In genomic region chr11:64355078-64355940, GRCh38 we compare ENCODE assay signal across 1 cellular context.
TF ChIP-seq lines count a peak whose summit lies in the region.

No MANE protein-coding gene starts in this region.

TF ChIP-seq in K562, 482 proteins besides CTCF, POLR2A, EP300 and RAD21 (continued from another document and continues in another):
- peak; percentile 41 to 73 for TF ChIP-seq AFF1 (IDR thresholded peaks at IDR 0.05; ENCODE audit: low read depth in 1 of 2, partially characterized antibody in 2 of 2)
- peak; percentile 99 for TF ChIP-seq ZBTB7A (IDR thresholded peaks at IDR 0.05; ENCODE audit: borderline replicate concordance, control insufficient read depth, low read depth, low read length)
- TF ChIP-seq SP2 (IDR thresholded peaks at IDR 0.05; ENCODE audit: extremely low read depth, low read depth, low read length, poor library complexity, severe bottlenecking), result no peak
- TF ChIP-seq CBFB (CRISPR knock-in tag; IDR thresholded peaks at IDR 0.05), result no peak
- TF ChIP-seq ZFP1 (CRISPR knock-in tag; IDR thresholded peaks at IDR 0.05), result no peak
- TF ChIP-seq GMEB1 (CRISPR knock-in tag; IDR thresholded peaks at IDR 0.05), result no peak
- TF ChIP-seq PML (IDR thresholded peaks at IDR 0.05; ENCODE audit: low read length), result no peak; the same call in 1 of the 2 replicates
- peak in 1 of 2 experiments; percentile 25; a peak in 1 of 4 replicates for TF ChIP-seq ARNT (IDR thresholded peaks at IDR 0.05)
- TF ChIP-seq NELFE (IDR thresholded peaks at IDR 0.05; ENCODE audit: insufficient read depth, insufficient read length), result no peak
- peak; percentile 84 for TF ChIP-seq NFE2 (IDR thresholded peaks at IDR 0.05; ENCODE audit: low read depth)
- TF ChIP-seq ATF1 (CRISPR knock-in tag; IDR thresholded peaks at IDR 0.05), result no peak
- peak; percentile 72 for TF ChIP-seq ATF1 (tag; IDR thresholded peaks at IDR 0.05)
- peak; percentile 45; the same call in 1 of the 2 replicates for TF ChIP-seq KLF16 (IDR thresholded peaks at IDR 0.05)
- no peak for TF ChIP-seq IRF1 (CRISPR knock-in tag; IDR thresholded peaks at IDR 0.05; ENCODE audit: borderline replicate concordance)
- no peak for TF ChIP-seq HNRNPUL1 (IDR thresholded peaks at IDR 0.05; ENCODE audit: low read length)
- TF ChIP-seq MCM3 (IDR thresholded peaks at IDR 0.05), result no peak
- no peak for TF ChIP-seq ZNF668 (CRISPR knock-in tag; IDR thresholded peaks at IDR 0.05)
- TF ChIP-seq SIN3B (IDR thresholded peaks at IDR 0.05; ENCODE audit: low read depth), result no peak
- peak; percentile 80 for TF ChIP-seq RBFOX2 (IDR thresholded peaks at IDR 0.05; ENCODE audit: low read depth, low read length)
- TF ChIP-seq ZNF76 (CRISPR knock-in tag; IDR thresholded peaks at IDR 0.05; ENCODE audit: borderline replicate concordance), result peak; percentile 44; the same call in 1 of the 2 replicates
- TF ChIP-seq ZKSCAN3 (CRISPR knock-in tag; IDR thresholded peaks at IDR 0.05), result no peak
- TF ChIP-seq ZNF584 (CRISPR knock-in tag; IDR thresholded peaks at IDR 0.05; ENCODE audit: low read depth), result no peak
- TF ChIP-seq NRF1 (conservative IDR thresholded peaks at IDR 0.05 in 1 of 2, IDR thresholded peaks at IDR 0.05 in 1 of 2), result peak; percentile 60 to 71
- no peak for TF ChIP-seq TRIM28 (IDR thresholded peaks at IDR 0.05)
- TF ChIP-seq ZC3H4 (CRISPR knock-in tag; IDR thresholded peaks at IDR 0.05; ENCODE audit: borderline replicate concordance), result no peak
- no peak for TF ChIP-seq ZNF3 (CRISPR knock-in tag; IDR thresholded peaks at IDR 0.05)
- no peak for TF ChIP-seq ZNF253 (CRISPR knock-in tag; conservative IDR thresholded peaks at IDR 0.05)
- TF ChIP-seq PKNOX1 (IDR thresholded peaks at IDR 0.05), result peak; percentile 42; the same call in 1 of the 2 replicates
- no peak for TF ChIP-seq ZNF12 (CRISPR knock-in tag; IDR thresholded peaks at IDR 0.05)
- no peak for TF ChIP-seq FOXJ3 (CRISPR knock-in tag; IDR thresholded peaks at IDR 0.05)
- peak; percentile 53 for TF ChIP-seq PHF20 (IDR thresholded peaks at IDR 0.05; ENCODE audit: partially characterized antibody)
- no peak for TF ChIP-seq ZBTB49 (CRISPR knock-in tag; IDR thresholded peaks at IDR 0.05; ENCODE audit: borderline replicate concordance)
- 0 out of 2 replicates have a peak, but pooled peaks have one; percentile 69 for TF ChIP-seq HDGF (IDR thresholded peaks at IDR 0.05)
- no peak for TF ChIP-seq ZSCAN32 (CRISPR knock-in tag; IDR thresholded peaks at IDR 0.05)
- TF ChIP-seq ZNF134 (CRISPR knock-in tag; conservative IDR thresholded peaks at IDR 0.05), result no peak
- TF ChIP-seq HNRNPLL (IDR thresholded peaks at IDR 0.05; ENCODE audit: low read depth, low read length, poor library complexity, severe bottlenecking), result peak; percentile 17
- TF ChIP-seq PURB (CRISPR knock-in tag; IDR thresholded peaks at IDR 0.05; ENCODE audit: low read depth), result no peak
- peak; percentile 47 for TF ChIP-seq POLR2B (IDR thresholded peaks at IDR 0.05; ENCODE audit: low read depth, partially characterized antibody)
- no peak for TF ChIP-seq KAT2B (IDR thresholded peaks at IDR 0.05; ENCODE audit: low read depth, low read length)
- TF ChIP-seq TRIM24 (IDR thresholded peaks at IDR 0.05), result peak in 1 of 2 experiments; percentile 46; a peak in 1 of 4 replicates
- peak; percentile 53; the same call in 1 of the 2 replicates for TF ChIP-seq PHF8 (IDR thresholded peaks at IDR 0.05; ENCODE audit: borderline replicate concordance, low read length)
- TF ChIP-seq IRF9 (tag; IDR thresholded peaks at IDR 0.05), result no peak
- no peak for TF ChIP-seq ZNF79 (CRISPR knock-in tag; IDR thresholded peaks at IDR 0.05; ENCODE audit: low read depth)
- TF ChIP-seq TRIM25 (IDR thresholded peaks at IDR 0.05; ENCODE audit: borderline replicate concordance), result 0 out of 2 replicates have a peak, but pooled peaks have one; percentile 41
- TF ChIP-seq ZFP30 (CRISPR knock-in tag; IDR thresholded peaks at IDR 0.05; ENCODE audit: borderline replicate concordance), result no peak
- no peak for TF ChIP-seq ELF4 (CRISPR knock-in tag; IDR thresholded peaks at IDR 0.05)
- TF ChIP-seq GTF2B (IDR thresholded peaks at IDR 0.05; ENCODE audit: extremely low read depth, insufficient read length), result no peak
- TF ChIP-seq PCBP2 (IDR thresholded peaks at IDR 0.05; ENCODE audit: low read depth, low read length, poor library complexity, severe bottlenecking), result no peak
- TF ChIP-seq KAT8 (IDR thresholded peaks at IDR 0.05; ENCODE audit: low read depth), result no peak
- no peak for TF ChIP-seq RBBP5 (IDR thresholded peaks at IDR 0.05; ENCODE audit: borderline replicate concordance, insufficient read depth, low read length, poor library complexity, severe bottlenecking)
- peak; percentile 95 to 98 for TF ChIP-seq MAZ (CRISPR knock-in tag; conservative IDR thresholded peaks at IDR 0.05 in 1 of 2, IDR thresholded peaks at IDR 0.05 in 1 of 2)
- TF ChIP-seq ELF2 (CRISPR knock-in tag; IDR thresholded peaks at IDR 0.05), result peak; percentile 59; the same call in 1 of the 2 replicates
- TF ChIP-seq MECOM (CRISPR knock-in tag; IDR thresholded peaks at IDR 0.05), result no peak
- peak; percentile 88 for TF ChIP-seq VEZF1 (CRISPR knock-in tag; IDR thresholded peaks at IDR 0.05)
- peak; percentile 87 for TF ChIP-seq RB1 (IDR thresholded peaks at IDR 0.05; ENCODE audit: low read depth)
- TF ChIP-seq ZNF445 (CRISPR knock-in tag; IDR thresholded peaks at IDR 0.05; ENCODE audit: low read depth), result no peak
- no peak for TF ChIP-seq MCM2 (IDR thresholded peaks at IDR 0.05; ENCODE audit: low read depth)
